ENCODE assay signal across 27 cellular contexts in genomic region chr1:239303289-239303688, GRCh38.
"Had no signal": no experiment of that assay in that cellular context is flagged by ENCODE, and none has a peak within 500 bp of the region (broad histone marks: within the 10 kb centered on the region; RNA-seq: fewer than 3 reads in every experiment).

No MANE protein-coding gene starts in this region.

- FAIRE-seq: endometrium, endothelial cell of umbilical vein had no signal

- H3K4me3 ChIP-seq: colonic mucosa, coronary artery, dorsolateral prefrontal cortex, esophagus muscularis mucosa, esophagus squamous epithelium, gastrocnemius medialis, gastroesophageal sphincter, heart left ventricle, heart right ventricle, hepatocyte had no signal

- H3K4me2 ChIP-seq: hepatocyte had no signal

- H3K9me3 ChIP-seq: colonic mucosa, esophagus muscularis mucosa, esophagus squamous epithelium, gastrocnemius medialis, gastroesophageal sphincter, heart left ventricle, heart right ventricle had no signal

- DNase-seq: colonic mucosa; cortex of kidney; dermis blood vessel endothelial cell; dorsolateral prefrontal cortex; effector CD4-positive, alpha-beta T cell; effector CD8-positive, alpha-beta T cell; effector memory CD4-positive, alpha-beta T cell; effector memory CD8-positive, alpha-beta T cell; endodermal cell; erythroblast; esophagus squamous epithelium; foreskin fibroblast; foreskin keratinocyte; foreskin melanocyte; gastrocnemius medialis; glutamatergic neuron; head of caudate nucleus; heart left ventricle; heart right ventricle had no signal

- ATAC-seq: effector memory CD8-positive, alpha-beta T cell; esophagus mucosa; foreskin keratinocyte; gastrocnemius medialis; gastroesophageal sphincter; heart left ventricle; heart right ventricle had no signal

- H3K36me3 ChIP-seq: colonic mucosa, esophagus muscularis mucosa, esophagus squamous epithelium, gastrocnemius medialis, gastroesophageal sphincter, heart left ventricle, heart right ventricle had no signal

- H3K4me1 ChIP-seq: colonic mucosa, esophagus squamous epithelium, foreskin keratinocyte, gastrocnemius medialis, heart left ventricle, heart right ventricle had no signal

- H3K27ac ChIP-seq: colonic mucosa, coronary artery, dorsolateral prefrontal cortex, epithelial cell of prostate, esophagus muscularis mucosa, esophagus squamous epithelium, foreskin keratinocyte, gastrocnemius medialis, gastroesophageal sphincter, heart left ventricle, heart right ventricle, hepatocyte had no signal
